ENCODE assay signal across 19 cellular contexts in genomic region chr1:39150779-39151178, GRCh38. TPM values are rescaled to one million over a fixed set of nuclear protein-coding genes. Genes with fewer than 3 reads are reported as not detected.
DNase-seq lines count a peak whose midpoint lies in the region; ATAC-seq and TF ChIP-seq lines count a peak whose summit lies in the region.
"Had no signal": no experiment of that assay in that cellular context is flagged by ENCODE, and none has a peak within 500 bp of the region (broad histone marks: within the 10 kb centered on the region; RNA-seq: fewer than 3 reads in every experiment).

No MANE protein-coding gene starts in this region.

- H4K8ac ChIP-seq in H9 (replicated peaks; ENCODE audit: insufficient read length, low read depth, low read length) = no peak overlapping the region

- no peaks in the 10 kb centered on the region for H3K23me2 ChIP-seq in H9 (ENCODE audit: insufficient read length, low read depth, low read length, poor library complexity, severe bottlenecking)

- H4K20me1 ChIP-seq in H9 (ENCODE audit: control insufficient read depth, insufficient read depth, insufficient read length) (no peaks in the 10 kb centered on the region), MM.1S (ENCODE audit: insufficient read depth, low read length) (no peaks in the 10 kb centered on the region)

- H3K4me2 ChIP-seq in H9 (ENCODE audit: insufficient read depth, insufficient read length, low read length) (no peak overlapping the region), MM.1S (ENCODE audit: low read depth, low read length) (peak overlapping the region; percentile 53)
- H3K4me2 ChIP-seq: PC-9, SK-N-SH had no signal

- no peak overlapping the region for H2BK20ac ChIP-seq in H9 (ENCODE audit: low read depth, low read length, poor library complexity, severe bottlenecking)

- no peak overlapping the region for H2BK120ac ChIP-seq in H9 (ENCODE audit: low read depth, low read length, poor library complexity, severe bottlenecking)

- no peak overlapping the region for H2BK5ac ChIP-seq in H9 (ENCODE audit: insufficient read length, low read length)

- H3K79me1 ChIP-seq in H9 (ENCODE audit: insufficient read depth, low read depth, low read length, poor library complexity, severe bottlenecking) = no peaks in the 10 kb centered on the region

- no peak overlapping the region for H3K18ac ChIP-seq in H9 (ENCODE audit: insufficient read length, low read depth, low read length)

- peaks cover 36% of the 10 kb centered on the region for H3K4me1 ChIP-seq in H9 (ENCODE audit: insufficient read depth, low read length)
- peaks cover 24% of the 10 kb centered on the region for H3K4me1 ChIP-seq in MM.1S (ENCODE audit: low read length)
- H3K4me1 ChIP-seq in subcutaneous abdominal adipose tissue (ENCODE audit: control insufficient read depth in 5 of 5, insufficient read depth in 5 of 5, low read length in 5 of 5) = peaks cover 4 to 62% (median 51%) of the 10 kb centered on the region in 5 donors

- no peak overlapping the region for H3K4me3 ChIP-seq in MM.1S (ENCODE audit: low read length)
- H3K4me3 ChIP-seq in subcutaneous abdominal adipose tissue (ENCODE audit: low read depth in 1 of 5, low read length in 5 of 5) = no peak overlapping the region
- H3K4me3 ChIP-seq: GM23248, PC-9 had no signal

- H4K5ac ChIP-seq in H9 (ENCODE audit: insufficient read length, low read depth, low read length) = no peak overlapping the region

- H3F3A ChIP-seq in MM.1S (ENCODE audit: insufficient read depth, low read length) = peaks cover 4% of the 10 kb centered on the region; the same call in 1 of the 2 replicates

- H3K36me3 Mint-ChIP-seq in H9 (ENCODE audit: insufficient read depth in 1 of 3, low read depth in 3 of 3) (peaks cover 2 to 8% (median 3%) of the 10 kb centered on the region in 3 experiments; a peak in 4 of 7 replicates), glutamatergic neuron (ENCODE audit: unreplicated experiment) (no peaks in the 10 kb centered on the region)
- H3K36me3 Mint-ChIP-seq: CD8-positive, alpha-beta T cell had no signal

- no peak overlapping the region for H3K4ac ChIP-seq in H9 (ENCODE audit: low read depth, low read length)

- no peak overlapping the region for H3K14ac ChIP-seq in H9 (ENCODE audit: insufficient read depth, low read length)

- H3K27ac Mint-ChIP-seq in H9 = peak overlapping the region; percentile 37 to 82 (median 73)
- no peak overlapping the region for H3K27ac Mint-ChIP-seq in glutamatergic neuron (ENCODE audit: unreplicated experiment)
- H3K27ac Mint-ChIP-seq: B cell; CD8-positive, alpha-beta T cell had no signal

- ATAC-seq in HG03457 (IDR thresholded peaks at IDR 0.05; ENCODE audit: unreplicated experiment) = no peak
- ATAC-seq in HG03571 (IDR thresholded peaks at IDR 0.05; ENCODE audit: unreplicated experiment) = no peak
- ATAC-seq: CD8-positive, alpha-beta T cell; Right ventricle myocardium inferior had no signal

- H2AK5ac ChIP-seq in H9 (ENCODE audit: insufficient read length, low read length) = no peak overlapping the region

- H2BK12ac ChIP-seq in H9 (ENCODE audit: insufficient read length, low read depth, low read length) = no peak overlapping the region

- H2AFZ ChIP-seq in H9 (ENCODE audit: low read length) = no peak overlapping the region
- no peak overlapping the region for H2AFZ ChIP-seq in MM.1S (ENCODE audit: low read length)
- H2AFZ ChIP-seq: GM23248, PC-9 had no signal

- H4K91ac ChIP-seq in H9 (ENCODE audit: insufficient read length, low read depth, low read length) = no peak overlapping the region

- no peaks in the 10 kb centered on the region for H3K27me3 ChIP-seq in H9 (ENCODE audit: insufficient read depth, low read length)
- H3K27me3 ChIP-seq in MM.1S (replicated peaks; ENCODE audit: insufficient read depth, low read length) = no peaks in the 10 kb centered on the region
- no peaks in the 10 kb centered on the region for H3K27me3 ChIP-seq in subcutaneous abdominal adipose tissue (ENCODE audit: control insufficient read depth in 5 of 5, insufficient read depth in 4 of 5, low read length in 5 of 5)

- no peaks in the 10 kb centered on the region for H3K9me3 ChIP-seq in H9 (ENCODE audit: control insufficient read depth, low read depth, low read length)
- no peaks in the 10 kb centered on the region for H3K9me3 ChIP-seq in MM.1S (replicated peaks; ENCODE audit: insufficient read depth, low read length)
- no peaks in the 10 kb centered on the region for H3K9me3 ChIP-seq in subcutaneous abdominal adipose tissue (ENCODE audit: control insufficient read depth in 5 of 5, low read length in 5 of 5)
- H3K9me3 ChIP-seq: SK-N-SH had no signal

- H3K9me2 ChIP-seq in MM.1S (replicated peaks; ENCODE audit: insufficient read depth, low read length) = no peaks in the 10 kb centered on the region
- H3K9me2 ChIP-seq: SK-N-SH had no signal

- H3T11ph ChIP-seq in H9 (ENCODE audit: low read length) = no peak overlapping the region

- H3K23ac ChIP-seq in H9 (ENCODE audit: insufficient read length, low read depth, low read length) = no peak overlapping the region

- H3K4me3 Mint-ChIP-seq in H9 (no peak overlapping the region), glutamatergic neuron (ENCODE audit: unreplicated experiment) (peak overlapping the region; percentile 5)
- H3K4me3 Mint-ChIP-seq: B cell; CD8-positive, alpha-beta T cell had no signal

- H3K9me3 Mint-ChIP-seq in H9 (no peaks in the 10 kb centered on the region), glutamatergic neuron (ENCODE audit: unreplicated experiment) (peaks cover 4% of the 10 kb centered on the region)
- H3K9me3 Mint-ChIP-seq: CD8-positive, alpha-beta T cell had no signal

- no CpG with 5 or more reads among the region's 2 CpGs for WGBS in H9 (ENCODE audit: extremely low coverage, insufficient read length, low lambda C conversion rate)

- no peak overlapping the region for H3K9ac ChIP-seq in H9 (ENCODE audit: extremely low read depth, insufficient read length, low read length)
- H3K9ac ChIP-seq in MM.1S (ENCODE audit: low read length) = no peak overlapping the region
- H3K9ac ChIP-seq in subcutaneous abdominal adipose tissue (ENCODE audit: low read length in 5 of 5) = no peak overlapping the region
- H3K9ac ChIP-seq: GM23248, SK-N-SH had no signal

- H3K27ac ChIP-seq in H9 (ENCODE audit: insufficient read length, low read depth, low read length) = no peak overlapping the region
- H3K27ac ChIP-seq in MM.1S (ENCODE audit: low read length) = no peak overlapping the region
- peak overlapping the region; percentile 29 for H3K27ac ChIP-seq in subcutaneous abdominal adipose tissue (ENCODE audit: low read depth, low read length)
- H3K27ac ChIP-seq: GM23248, PC-9 had no signal

- peaks cover 10% of the 10 kb centered on the region; the same call in 1 of the 2 replicates for H3K79me2 ChIP-seq in H9 (ENCODE audit: insufficient read depth, low read length)
- H3K79me2 ChIP-seq in MM.1S (ENCODE audit: low read length) = no peaks in the 10 kb centered on the region

- DNase-seq in H9 = no peak
- DNase-seq in MM.1S = no peak
- no peak for DNase-seq in glutamatergic neuron
- no peak for DNase-seq in SHP77 treated with DMSO at 0.1 percent for 48 hours (lab: John Stamatoyannopoulos, UW)
- DNase-seq: CD8-positive, alpha-beta T cell; GF-D8; GM23248; NCI-H1092 treated with DMSO at 0.1 percent for 48 hours; NCI-H1694; NCI-H2107; NCI-H446 treated with DMSO at 0.1 percent for 48 hours; NCI-H774; PC-9; SK-N-SH had no signal

- no peak overlapping the region for H3K56ac ChIP-seq in H9 (ENCODE audit: insufficient read length, low read depth, low read length)

- H2BK15ac ChIP-seq in H9 (ENCODE audit: low read depth, low read length) = no peak overlapping the region

- TF ChIP-seq CTCF in H9 (conservative IDR thresholded peaks at IDR 0.05) = no peak
- no peak for TF ChIP-seq CTCF in MM.1S (IDR thresholded peaks at IDR 0.05; ENCODE audit: low read length)
- no peak for TF ChIP-seq CTCF in glutamatergic neuron (IDR thresholded peaks at IDR 0.05; ENCODE audit: partially characterized antibody, unreplicated experiment)

- H3K27me3 Mint-ChIP-seq in H9 (ENCODE audit: low read depth) = no peaks in the 10 kb centered on the region
- H3K27me3 Mint-ChIP-seq in glutamatergic neuron (ENCODE audit: unreplicated experiment) = peaks cover 8% of the 10 kb centered on the region

- no peaks in the 10 kb centered on the region for H3K36me3 ChIP-seq in MM.1S (replicated peaks; ENCODE audit: insufficient read depth, low read length)
- H3K36me3 ChIP-seq in subcutaneous abdominal adipose tissue (ENCODE audit: control insufficient read depth in 5 of 5, insufficient read depth in 5 of 5, low read length in 5 of 5) = no peaks in the 10 kb centered on the region

- H3K4me1 Mint-ChIP-seq in H9 = peaks cover 67 to 68% of the 10 kb centered on the region in 2 experiments
- peaks cover 28% of the 10 kb centered on the region for H3K4me1 Mint-ChIP-seq in glutamatergic neuron (ENCODE audit: low read depth, unreplicated experiment)
- H3K4me1 Mint-ChIP-seq: B cell had no signal

RNA-seq across cellular contexts. Expression of gene MACF1, which starts 53.7 kb away (rescaled TPM):
- total RNA-seq in H9 (2021) (172 and 190 TPM in 2 replicates), glutamatergic neuron (ENCODE audit: unreplicated experiment) (657 TPM)
